In genomic region chr16:31063843-31064611, GRCh38 we compare ENCODE assay signal across 2 cellular contexts.
TF ChIP-seq lines count a peak whose summit lies in the region.

No MANE protein-coding gene starts in this region.

TF ChIP-seq in SK-N-SH, 30 proteins besides CTCF, POLR2A, EP300 and RAD21 (continued from another document):
- TF ChIP-seq CHD2 (IDR thresholded peaks at IDR 0.05; ENCODE audit: low read length, partially characterized antibody) (no peak), SMC3 (IDR thresholded peaks at IDR 0.05; ENCODE audit: low read depth, low read length) (no peak), REST (IDR thresholded peaks at IDR 0.05; ENCODE audit: low read depth, low read length) (no peak)

TF ChIP-seq in SK-N-SH treated with all-trans-retinoic acid at 6 μM for 48 hours, 23 proteins besides CTCF, POLR2A, EP300 and RAD21 (continued from another document):
- TF ChIP-seq CREB5 (CRISPR knock-in tag; IDR thresholded peaks at IDR 0.05; ENCODE audit: low read depth) (no peak), CSDC2 (CRISPR knock-in tag; IDR thresholded peaks at IDR 0.05) (no peak), RARB (CRISPR knock-in tag; IDR thresholded peaks at IDR 0.05) (no peak), ZC3H10 (CRISPR knock-in tag; IDR thresholded peaks at IDR 0.05) (no peak), SNAI2 (CRISPR knock-in tag; IDR thresholded peaks at IDR 0.05) (no peak), BACH2 (CRISPR knock-in tag; IDR thresholded peaks at IDR 0.05; ENCODE audit: borderline replicate concordance) (no peak), ZFP3 (CRISPR knock-in tag; IDR thresholded peaks at IDR 0.05) (no peak), ZNF70 (CRISPR knock-in tag; IDR thresholded peaks at IDR 0.05) (no peak), PATZ1 (CRISPR knock-in tag; IDR thresholded peaks at IDR 0.05; ENCODE audit: borderline replicate concordance) (no peak), ZNF8 (CRISPR knock-in tag; IDR thresholded peaks at IDR 0.05) (no peak), ESRRG (CRISPR knock-in tag; IDR thresholded peaks at IDR 0.05) (no peak), ZFP30 (CRISPR knock-in tag; IDR thresholded peaks at IDR 0.05) (no peak), ARNTL (CRISPR knock-in tag; IDR thresholded peaks at IDR 0.05; ENCODE audit: borderline replicate concordance, low read depth) (no peak), POU6F1 (CRISPR knock-in tag; IDR thresholded peaks at IDR 0.05; ENCODE audit: borderline replicate concordance, low read depth) (no peak), TOX (CRISPR knock-in tag; IDR thresholded peaks at IDR 0.05; ENCODE audit: borderline replicate concordance) (no peak)
TF ChIP-seq in SK-N-SH treated with all-trans-retinoic acid at 6 μM for 48 hours: peak in this region for 0.
